Comparison of ENCODE assay signal across 32 cellular contexts in the genomic region with DNA sequence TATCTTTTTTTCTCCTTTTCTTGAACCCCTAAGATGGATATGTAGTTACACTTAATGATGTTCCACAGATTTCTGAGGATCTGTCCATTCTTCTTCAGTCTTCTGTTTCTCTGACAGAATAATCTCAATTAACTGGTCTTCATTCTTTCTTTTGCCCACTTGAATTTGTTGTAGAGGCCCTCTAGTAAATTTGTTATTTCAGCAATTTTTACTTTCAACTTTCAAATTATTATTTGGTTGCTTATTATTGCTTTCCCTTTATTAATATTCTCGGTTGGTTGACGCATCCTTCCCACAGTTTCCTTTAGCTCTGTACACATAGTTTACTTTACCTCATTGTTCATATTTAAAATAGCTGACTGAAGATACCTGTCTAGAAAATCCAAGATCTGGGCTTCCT.
"Had no signal": no experiment of that assay in that cellular context is flagged by ENCODE, and none has a peak within 500 bp of the region (broad histone marks: within the 10 kb centered on the region; RNA-seq: fewer than 3 reads in every experiment).

No MANE protein-coding gene starts in this region.

- H3K9ac ChIP-seq: parathyroid adenoma had no signal

- H3K36me3 ChIP-seq: neutrophil, ovary, spleen, suprapubic skin, tibial artery, transverse colon, upper lobe of right lung, vagina had no signal

- H3K27me3 ChIP-seq: neutrophil, ovary, spleen, suprapubic skin, testis, tibial artery, transverse colon, upper lobe of right lung, vagina had no signal

- H3K79me2 ChIP-seq: parathyroid adenoma had no signal

- H3K27ac ChIP-seq: neutrophil, ovary, parathyroid adenoma, psoas muscle, skin epidermis, spleen, suprapubic skin, testis, tibial artery, transverse colon, upper lobe of right lung, vagina had no signal

- H3K4me2 ChIP-seq: smooth muscle cell had no signal

- H3K4me3 ChIP-seq: ovary, psoas muscle, skin epidermis, smooth muscle cell, spleen, suprapubic skin, testis, tibial artery, transverse colon, upper lobe of right lung, vagina had no signal

- H3K4me1 ChIP-seq: parathyroid adenoma, psoas muscle, spleen, suprapubic skin, testis, tibial artery, transverse colon, upper lobe of right lung, vagina had no signal

- DNase-seq: naive B cell; naive thymus-derived CD8-positive, alpha-beta T cell; nephron progenitor cell; nucleus accumbens; ovary; posterior cingulate gyrus; psoas muscle; right cardiac atrium; spleen; stimulated activated CD4-positive, alpha-beta T cell treated with anti-CD3 and anti-CD28 coated beads, Interleukin-12 subunit alpha, Interleukin-12 subunit beta, amount 100 ng/mL, for 4 hours; stimulated activated CD4-positive, alpha-beta T cell treated with anti-CD3 and anti-CD28 coated beads, Interleukin-1b, Interleukin-23, amount 100 ng/mL, for 48 hours; stimulated activated CD4-positive, alpha-beta T cell treated with anti-CD3 and anti-CD28 coated beads, Interleukin-4, amount 100 ng/mL, for 1 hour; stimulated activated CD4-positive, alpha-beta T cell treated with anti-CD3 and anti-CD28 coated beads, Interleukin-4, amount 100 ng/mL, for 4 hours; stimulated activated CD8-positive, alpha-beta memory T cell treated with anti-CD3 and anti-CD28 coated beads, Interleukin-4, amount 100 ng/mL, for 48 hours; stimulated activated naive CD4-positive, alpha-beta T cell; stimulated activated naive CD8-positive, alpha-beta T cell treated with anti-CD3 and anti-CD28 coated beads, Interleukin-15, amount 100 ng/mL, for 72 hours; stimulated activated naive CD8-positive, alpha-beta T cell treated with anti-CD3 and anti-CD28 coated beads, Interleukin-15, Interleukin-2, amounts not matched to agents 100 U/mL and 50 U/mL, for 24 hours; substantia nigra; testis; tibial artery; transverse colon; upper lobe of right lung had no signal

- H2AFZ ChIP-seq: parathyroid adenoma had no signal

- ATAC-seq: naive thymus-derived CD8-positive, alpha-beta T cell; natural killer cell treated with Interleukin-12 subunit alpha and Interleukin-12 subunit beta and Interleukin-15 and Interleukin-18, amount 100 ng/mL, for 72 hours; psoas muscle; right cardiac atrium; sciatic nerve; stimulated activated memory B cell treated with anti-CD40 and anti-IgM and Interleukin-4, amounts not matched to agents 10 μg/mL and 1 μg/mL and 100 μg/mL, for 72 hours; stimulated activated naive CD8-positive, alpha-beta T cell treated with anti-CD3 and anti-CD28 coated beads, Interleukin-15, amount 100 ng/mL, for 72 hours; stimulated activated naive CD8-positive, alpha-beta T cell treated with anti-CD3 and anti-CD28 coated beads, Interleukin-15, Interleukin-2, amounts not matched to agents 100 U/mL and 50 U/mL, for 24 hours; upper lobe of right lung had no signal

- FAIRE-seq: urothelium cell line had no signal

- H3K9me3 ChIP-seq: neutrophil, ovary, psoas muscle, testis, tibial artery, upper lobe of right lung, vagina had no signal
